In the genomic region with DNA sequence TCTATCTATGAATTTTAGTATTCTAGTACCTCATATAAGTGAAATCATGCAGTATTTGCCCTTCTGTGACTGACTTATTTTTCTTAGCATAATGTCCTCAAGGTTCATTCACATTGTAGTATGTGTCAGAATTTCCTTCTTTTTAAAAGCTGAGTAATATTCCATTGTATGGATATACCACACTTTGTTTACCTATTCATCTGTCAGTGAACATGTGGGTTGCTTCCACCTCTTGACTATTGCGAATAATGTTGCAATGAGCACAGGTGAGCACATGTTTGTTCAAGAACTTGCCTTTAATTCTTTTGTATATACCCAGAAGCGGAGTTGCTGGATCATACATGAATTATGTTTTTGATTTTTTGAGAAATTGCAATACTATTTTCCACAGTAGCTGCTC, we compare ENCODE assay signal across 27 cellular contexts.
A peak's percentile ranks its signal among the peaks of the same experiment; 100 is the strongest.
DNase-seq lines count a peak whose midpoint lies in the region; ATAC-seq, FAIRE-seq and TF ChIP-seq lines count a peak whose summit lies in the region.
"Had no signal": no experiment of that assay in that cellular context is flagged by ENCODE, and none has a peak within 500 bp of the region (broad histone marks: within the 10 kb centered on the region; RNA-seq: fewer than 3 reads in every experiment).

No MANE protein-coding gene starts in this region.

- H3K27ac Mint-ChIP-seq in endodermal cell (no peak overlapping the region), GM23338 (no peak overlapping the region)
- H3K27ac Mint-ChIP-seq: CD14-positive monocyte; CD4-positive, alpha-beta memory T cell; CD4-positive, CD25-positive, alpha-beta regulatory T cell; CD8-positive, alpha-beta memory T cell had no signal

- H3K9me2 ChIP-seq in GM23338 (ENCODE audit: insufficient read depth) = peaks cover 21% of the 10 kb centered on the region

- no peaks in the 10 kb centered on the region for H3K4me1 Mint-ChIP-seq in endodermal cell
- no peaks in the 10 kb centered on the region for H3K4me1 Mint-ChIP-seq in GM23338
- H3K4me1 Mint-ChIP-seq: CD14-positive monocyte; CD4-positive, alpha-beta memory T cell; CD4-positive, CD25-positive, alpha-beta regulatory T cell; CD8-positive, alpha-beta memory T cell had no signal

- H3K79me2 ChIP-seq in GM23338 (replicated peaks; ENCODE audit: insufficient read depth) = no peaks in the 10 kb centered on the region

- H2AFZ ChIP-seq in GM23338 = no peak overlapping the region

- H3K27me3 ChIP-seq in bronchial epithelial cell (ENCODE audit: control insufficient read depth, insufficient read depth, low read length) (no peaks in the 10 kb centered on the region), endodermal cell (ENCODE audit: control insufficient read depth, insufficient read depth, low read length, poor library complexity, severe bottlenecking) (no peaks in the 10 kb centered on the region), GM23338 (ENCODE audit: insufficient read depth) (no peaks in the 10 kb centered on the region)
- H3K27me3 ChIP-seq: BE2C, BLaER1 had no signal

- no peaks in the 10 kb centered on the region for H4K20me1 ChIP-seq in GM23338 (replicated peaks; ENCODE audit: insufficient read depth)
- H4K20me1 ChIP-seq: BLaER1 had no signal

- H3K36me3 ChIP-seq in bronchial epithelial cell (ENCODE audit: control insufficient read depth, insufficient read depth, low read length) = no peaks in the 10 kb centered on the region
- no peaks in the 10 kb centered on the region for H3K36me3 ChIP-seq in endodermal cell (ENCODE audit: control insufficient read depth, insufficient read depth, low read length)
- no peaks in the 10 kb centered on the region for H3K36me3 ChIP-seq in GM23338 (ENCODE audit: insufficient read depth)
- H3K36me3 ChIP-seq: BE2C, BLaER1 had no signal

- H3K4me3 Mint-ChIP-seq in endodermal cell (no peak overlapping the region), GM23338 (no peak overlapping the region)
- H3K4me3 Mint-ChIP-seq: CD14-positive monocyte; CD4-positive, alpha-beta memory T cell; CD4-positive, CD25-positive, alpha-beta regulatory T cell; CD8-positive, alpha-beta memory T cell had no signal

- H3F3A ChIP-seq in GM23338 (replicated peaks; ENCODE audit: low read depth) = no peaks in the 10 kb centered on the region

- FAIRE-seq in bronchial epithelial cell (lab: Jason Lieb, UNC) = no peak
- FAIRE-seq: A204.1, GM12878, GM12892, GM18507 had no signal

- H3K27ac ChIP-seq in endodermal cell (ENCODE audit: low read depth, low read length) (no peak overlapping the region), GM23338 (ENCODE audit: low read depth) (no peak overlapping the region)
- H3K27ac ChIP-seq: BLaER1 had no signal

- peaks cover 10% of the 10 kb centered on the region for H3K9me3 ChIP-seq in endodermal cell (ENCODE audit: control insufficient read depth, low read length)
- H3K9me3 ChIP-seq: BE2C, BLaER1 had no signal

- H3K4me2 ChIP-seq in GM23338 = no peak overlapping the region
- H3K4me2 ChIP-seq: BLaER1 had no signal

- H3K36me3 Mint-ChIP-seq in endodermal cell (ENCODE audit: low read depth) (no peaks in the 10 kb centered on the region), GM23338 (ENCODE audit: low read depth) (peaks cover 3% of the 10 kb centered on the region; the same call in 1 of the 3 replicates)
- H3K36me3 Mint-ChIP-seq: CD14-positive monocyte; CD4-positive, CD25-positive, alpha-beta regulatory T cell had no signal

- H3K27me3 Mint-ChIP-seq in endodermal cell (ENCODE audit: insufficient read depth) = no peaks in the 10 kb centered on the region
- no peaks in the 10 kb centered on the region for H3K27me3 Mint-ChIP-seq in GM23338 (ENCODE audit: insufficient read depth, low read depth, poor library complexity)

- H3K4me3 ChIP-seq in bronchial epithelial cell (ENCODE audit: low read depth, low read length) (no peak overlapping the region), endodermal cell (ENCODE audit: low read length) (peak overlapping the region; percentile 45), epithelial cell of esophagus (ENCODE audit: low read length) (no peak overlapping the region), GM23338 (no peak overlapping the region)
- H3K4me3 ChIP-seq: BLaER1, GM12878 had no signal

- no peaks in the 10 kb centered on the region for H3K9me3 Mint-ChIP-seq in endodermal cell
- peaks cover 9% of the 10 kb centered on the region for H3K9me3 Mint-ChIP-seq in GM23338

- ATAC-seq in GM23338 = no peak
- ATAC-seq: GM12878 had no signal

- H3K4me1 ChIP-seq in endodermal cell (ENCODE audit: control insufficient read depth, insufficient read depth, low read length) (no peaks in the 10 kb centered on the region), GM23338 (ENCODE audit: insufficient read depth) (no peaks in the 10 kb centered on the region)
- H3K4me1 ChIP-seq: BE2C, BLaER1 had no signal

- DNase-seq in bronchial epithelial cell (ENCODE audit: low read depth) = peak; percentile 29
- no peak for DNase-seq in endodermal cell
- peak; percentile 22 for DNase-seq in epithelial cell of esophagus (ENCODE audit: low read depth)
- no peak for DNase-seq in SHP77 treated with DMSO at 0.1 percent for 48 hours (lab: John Stamatoyannopoulos, UW)
- DNase-seq in GM23338 (ENCODE audit: low spot score) = no peak
- DNase-seq in mucosa of gallbladder (ENCODE audit: low spot score) = no peak
- DNase-seq: 8988T; ACHN; BE2C; C1 segment of cervical spinal cord; CD4-positive, alpha-beta memory T cell; CD4-positive, CD25-positive, alpha-beta regulatory T cell; CD8-positive, alpha-beta memory T cell; COR-L47; DMS 273 treated with DMSO at 0.1 percent for 48 hours; DMS153; DMS53; DMS79; DND-41; EL; GDM1 had no signal

- 95 to 100% methylated on average over 1 to 2 of the region's 2 CpGs for WGBS in endodermal cell (ENCODE audit: insufficient coverage in 1 of 2, insufficient read length in 1 of 2), 2 experiments

- H3K9ac ChIP-seq in endodermal cell (ENCODE audit: extremely low read depth, low read length, poor library complexity, severe bottlenecking) = no peak overlapping the region
- H3K9ac ChIP-seq: BLaER1 had no signal

- TF ChIP-seq CTCF in bronchial epithelial cell (IDR thresholded peaks at IDR 0.05; ENCODE audit: insufficient read depth, low read length, severe bottlenecking) = no peak
- TF ChIP-seq CTCF in endodermal cell (conservative IDR thresholded peaks at IDR 0.05) = no peak
- TF ChIP-seq CTCF in epithelial cell of esophagus (IDR thresholded peaks at IDR 0.05; ENCODE audit: insufficient read depth, low read depth, low read length, missing control alignments) = no peak
- TF ChIP-seq CTCF in GM23338 (conservative IDR thresholded peaks at IDR 0.05; ENCODE audit: low read depth in 2 of 2) = no peak

TF ChIP-seq in GM23338, 12 proteins besides CTCF, POLR2A, EP300 and RAD21:
- TF ChIP-seq, protein P1, sequence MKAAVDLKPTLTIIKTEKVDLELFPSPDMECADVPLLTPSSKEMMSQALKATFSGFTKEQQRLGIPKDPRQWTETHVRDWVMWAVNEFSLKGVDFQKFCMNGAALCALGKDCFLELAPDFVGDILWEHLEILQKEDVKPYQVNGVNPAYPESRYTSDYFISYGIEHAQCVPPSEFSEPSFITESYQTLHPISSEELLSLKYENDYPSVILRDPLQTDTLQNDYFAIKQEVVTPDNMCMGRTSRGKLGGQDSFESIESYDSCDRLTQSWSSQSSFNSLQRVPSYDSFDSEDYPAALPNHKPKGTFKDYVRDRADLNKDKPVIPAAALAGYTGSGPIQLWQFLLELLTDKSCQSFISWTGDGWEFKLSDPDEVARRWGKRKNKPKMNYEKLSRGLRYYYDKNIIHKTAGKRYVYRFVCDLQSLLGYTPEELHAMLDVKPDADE (IDR thresholded peaks at IDR 0.05) = no peak
- TF ChIP-seq CREB1 (CRISPR knock-in tag; IDR thresholded peaks at IDR 0.05; ENCODE audit: low read depth) (no peak), EZH2 (IDR thresholded peaks at IDR 0.05; ENCODE audit: low read depth, unreplicated experiment) (no peak), ZNF331 (CRISPR knock-in tag; IDR thresholded peaks at IDR 0.05; ENCODE audit: low read depth) (no peak)

Comparison
In these comparisons a context has a peak if more than half of its experiments do, and no peak if none do; other contexts are left out.
1. DNase-seq: peak in bronchial epithelial cell (single experiment) and epithelial cell of esophagus (single experiment); none in endodermal cell (single experiment), SHP77 treated with DMSO at 0.1 percent for 48 hours (single experiment), GM23338 (single experiment) and mucosa of gallbladder (single experiment).